4 cellular contexts compared by ENCODE assay signal in the genomic region with DNA sequence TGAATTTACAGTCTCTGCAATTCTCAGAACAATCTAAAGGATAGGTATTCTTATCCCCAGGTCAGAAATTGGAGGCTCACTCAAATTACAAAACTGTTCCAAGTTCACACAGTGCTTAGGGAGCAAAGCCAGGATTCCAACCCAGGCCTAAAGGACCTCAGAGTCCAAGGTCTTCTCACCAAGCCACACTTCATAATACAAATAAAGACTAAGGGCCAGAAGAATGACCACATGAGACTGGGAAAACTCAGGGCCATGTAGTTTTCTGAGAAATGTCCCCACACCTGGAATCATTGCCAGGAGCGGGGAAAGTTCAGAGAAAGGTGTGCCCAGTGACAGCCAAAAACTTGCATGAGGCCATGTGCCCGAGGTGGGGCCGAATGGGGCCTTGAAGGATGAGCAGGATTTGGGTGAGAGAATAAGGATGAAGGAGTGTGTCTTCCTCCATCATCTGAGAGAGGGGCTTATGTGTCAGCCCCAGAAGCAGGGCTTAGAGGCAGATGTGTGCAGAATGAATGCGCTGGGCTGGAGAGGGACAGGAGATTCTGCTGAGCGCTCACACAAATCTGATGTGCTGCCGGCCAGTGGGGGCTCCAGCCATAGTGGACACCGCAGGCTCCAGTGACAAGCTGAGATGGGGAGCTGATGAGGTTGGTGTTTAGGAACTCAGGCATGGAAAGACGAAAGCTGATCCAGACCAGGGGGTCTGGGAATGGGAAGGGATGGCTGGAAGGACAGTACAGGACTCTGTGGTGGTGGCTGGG.
TF ChIP-seq lines count a peak whose summit lies in the region.

No MANE protein-coding gene starts in this region.

TF ChIP-seq in GM12891, 5 proteins besides CTCF, POLR2A, EP300 and RAD21:
- TF ChIP-seq SPI1 (IDR thresholded peaks at IDR 0.05; ENCODE audit: low read depth, low read length) (no peak), POU2F2 (IDR thresholded peaks at IDR 0.05; ENCODE audit: low read depth, low read length) (no peak), TAF1 (IDR thresholded peaks at IDR 0.05; ENCODE audit: low read depth, low read length) (no peak), PAX5 (IDR thresholded peaks at IDR 0.05; ENCODE audit: insufficient read depth, low read length, severe bottlenecking) (no peak), POLR2AphosphoS5 (IDR thresholded peaks at IDR 0.05; ENCODE audit: low read depth, low read length) (no peak)

TF ChIP-seq in GM12878, 131 proteins besides CTCF, POLR2A, EP300 and RAD21:
- TF ChIP-seq HDGF (IDR thresholded peaks at IDR 0.05) (0 out of 2 replicates have a peak, but pooled peaks have one; percentile 6), SIX5 (IDR thresholded peaks at IDR 0.05; ENCODE audit: low read depth, low read length, severe bottlenecking) (no peak)

TF ChIP-seq in liver, 16 proteins besides CTCF, POLR2A, EP300 and RAD21:
- TF ChIP-seq GABPA (IDR thresholded peaks at IDR 0.05 in 1 of 2, conservative IDR thresholded peaks at IDR 0.05 in 1 of 2) (no peak), SP1 (IDR thresholded peaks at IDR 0.05) (peak; percentile 84), NR2F2 (IDR thresholded peaks at IDR 0.05) (no peak), FOXA1 (IDR thresholded peaks at IDR 0.05) (no peak), EGR1 (IDR thresholded peaks at IDR 0.05; ENCODE audit: low read depth in 2 of 2) (no peak), TAF1 (conservative IDR thresholded peaks at IDR 0.05) (no peak), YY1 (IDR thresholded peaks at IDR 0.05) (peak; percentile 27), ZBTB33 (IDR thresholded peaks at IDR 0.05) (peak; percentile 48), RXRA (IDR thresholded peaks at IDR 0.05) (peak; percentile 69 to 85), HNF4G (IDR thresholded peaks at IDR 0.05) (peak; percentile 73), HNF4A (conservative IDR thresholded peaks at IDR 0.05) (peak; percentile 84 to 96), FOXA2 (IDR thresholded peaks at IDR 0.05) (peak; percentile 20), JUND (IDR thresholded peaks at IDR 0.05) (peak; percentile 45 to 74)
- TF ChIP-seq, protein P1, sequence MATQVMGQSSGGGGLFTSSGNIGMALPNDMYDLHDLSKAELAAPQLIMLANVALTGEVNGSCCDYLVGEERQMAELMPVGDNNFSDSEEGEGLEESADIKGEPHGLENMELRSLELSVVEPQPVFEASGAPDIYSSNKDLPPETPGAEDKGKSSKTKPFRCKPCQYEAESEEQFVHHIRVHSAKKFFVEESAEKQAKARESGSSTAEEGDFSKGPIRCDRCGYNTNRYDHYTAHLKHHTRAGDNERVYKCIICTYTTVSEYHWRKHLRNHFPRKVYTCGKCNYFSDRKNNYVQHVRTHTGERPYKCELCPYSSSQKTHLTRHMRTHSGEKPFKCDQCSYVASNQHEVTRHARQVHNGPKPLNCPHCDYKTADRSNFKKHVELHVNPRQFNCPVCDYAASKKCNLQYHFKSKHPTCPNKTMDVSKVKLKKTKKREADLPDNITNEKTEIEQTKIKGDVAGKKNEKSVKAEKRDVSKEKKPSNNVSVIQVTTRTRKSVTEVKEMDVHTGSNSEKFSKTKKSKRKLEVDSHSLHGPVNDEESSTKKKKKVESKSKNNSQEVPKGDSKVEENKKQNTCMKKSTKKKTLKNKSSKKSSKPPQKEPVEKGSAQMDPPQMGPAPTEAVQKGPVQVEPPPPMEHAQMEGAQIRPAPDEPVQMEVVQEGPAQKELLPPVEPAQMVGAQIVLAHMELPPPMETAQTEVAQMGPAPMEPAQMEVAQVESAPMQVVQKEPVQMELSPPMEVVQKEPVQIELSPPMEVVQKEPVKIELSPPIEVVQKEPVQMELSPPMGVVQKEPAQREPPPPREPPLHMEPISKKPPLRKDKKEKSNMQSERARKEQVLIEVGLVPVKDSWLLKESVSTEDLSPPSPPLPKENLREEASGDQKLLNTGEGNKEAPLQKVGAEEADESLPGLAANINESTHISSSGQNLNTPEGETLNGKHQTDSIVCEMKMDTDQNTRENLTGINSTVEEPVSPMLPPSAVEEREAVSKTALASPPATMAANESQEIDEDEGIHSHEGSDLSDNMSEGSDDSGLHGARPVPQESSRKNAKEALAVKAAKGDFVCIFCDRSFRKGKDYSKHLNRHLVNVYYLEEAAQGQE (IDR thresholded peaks at IDR 0.05) = no peak
- TF ChIP-seq, protein P2, sequence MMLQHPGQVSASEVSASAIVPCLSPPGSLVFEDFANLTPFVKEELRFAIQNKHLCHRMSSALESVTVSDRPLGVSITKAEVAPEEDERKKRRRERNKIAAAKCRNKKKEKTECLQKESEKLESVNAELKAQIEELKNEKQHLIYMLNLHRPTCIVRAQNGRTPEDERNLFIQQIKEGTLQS (IDR thresholded peaks at IDR 0.05) = peak; percentile 48
- TF ChIP-seq, protein P3, sequence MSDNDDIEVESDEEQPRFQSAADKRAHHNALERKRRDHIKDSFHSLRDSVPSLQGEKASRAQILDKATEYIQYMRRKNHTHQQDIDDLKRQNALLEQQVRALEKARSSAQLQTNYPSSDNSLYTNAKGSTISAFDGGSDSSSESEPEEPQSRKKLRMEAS (IDR thresholded peaks at IDR 0.05) = peak; percentile 70

TF ChIP-seq in WTC11, 78 proteins besides CTCF, POLR2A, EP300 and RAD21:
- no peak for TF ChIP-seq JAZF1 (CRISPR knock-in tag; IDR thresholded peaks at IDR 0.05)
- TF ChIP-seq MLX (CRISPR knock-in tag; IDR thresholded peaks at IDR 0.05) = no peak
- TF ChIP-seq ZNF317 (CRISPR knock-in tag; IDR thresholded peaks at IDR 0.05; ENCODE audit: borderline replicate concordance, low read depth) = no peak
- TF ChIP-seq, protein P3 (CRISPR knock-in tag; IDR thresholded peaks at IDR 0.05) = no peak
- TF ChIP-seq TEAD1 (CRISPR knock-in tag; IDR thresholded peaks at IDR 0.05) = no peak
- TF ChIP-seq AFF4 (CRISPR knock-in tag; IDR thresholded peaks at IDR 0.05; ENCODE audit: borderline replicate concordance) = no peak
TF ChIP-seq in WTC11: peak in this region for 0.
